In the genomic region with DNA sequence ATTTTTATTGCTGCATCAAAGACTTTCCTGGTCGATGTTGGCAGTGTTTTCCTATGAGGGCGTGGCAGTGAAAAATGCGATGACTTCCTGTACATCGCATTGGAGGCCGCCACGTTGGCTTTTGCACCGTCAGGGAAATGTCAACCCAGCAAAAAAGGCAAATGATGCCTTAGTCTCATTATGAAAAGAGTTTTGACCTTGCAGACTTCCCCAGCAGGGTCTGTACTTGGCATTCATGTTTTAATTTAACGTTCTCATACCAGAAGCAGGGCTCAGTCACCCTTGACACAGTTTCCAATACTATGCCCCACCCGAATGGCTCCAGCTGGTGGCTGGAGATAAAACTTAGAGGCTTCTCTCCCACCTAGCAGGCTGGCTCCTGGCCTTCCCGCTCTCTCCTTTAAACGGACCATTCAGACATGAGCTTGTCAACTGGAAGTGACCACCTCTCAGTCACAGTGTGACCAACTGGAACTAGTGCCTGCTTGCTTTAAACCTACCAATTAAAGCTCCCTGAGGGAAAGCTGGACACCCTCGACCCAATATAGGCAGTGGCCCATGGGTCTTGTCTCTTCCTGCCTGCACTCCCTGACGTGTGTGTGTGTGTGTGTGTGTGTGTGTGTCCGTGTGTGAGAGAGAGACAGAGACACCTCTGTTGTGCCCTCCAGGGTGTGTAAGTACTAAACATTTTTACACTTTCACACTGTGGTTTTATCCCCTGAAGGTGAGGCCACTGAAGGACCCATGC, we compare ENCODE assay signal across 13 cellular contexts. TPM values are rescaled to one million over a fixed set of nuclear protein-coding genes. Genes with fewer than 3 reads are reported as not detected.
DNase-seq lines count a peak whose midpoint lies in the region; ATAC-seq and TF ChIP-seq lines count a peak whose summit lies in the region.
"Had no signal": no experiment of that assay in that cellular context is flagged by ENCODE, and none has a peak within 500 bp of the region (broad histone marks: within the 10 kb centered on the region; RNA-seq: fewer than 3 reads in every experiment).

No MANE protein-coding gene starts in this region.

- peak; percentile 23 for ATAC-seq in Right ventricle myocardium superior (ENCODE audit: poor library complexity)
- no peak for ATAC-seq in left cardiac atrium
- no peak for ATAC-seq in stimulated activated effector memory CD8-positive, alpha-beta T cell treated with anti-CD3 and anti-CD28 coated beads, Interleukin-12 subunit alpha, Interleukin-12 subunit beta, amount 100 ng/mL, for 72 hours
- no peak for ATAC-seq in activated T-helper 17 cell treated with anti-CD3 and anti-CD28 coated beads, Interleukin-2, amount 50 U/mL, for 72 hours (replicated peaks)
- ATAC-seq: foreskin keratinocyte had no signal

- no peaks in the 10 kb centered on the region for H3K36me3 Mint-ChIP-seq in stimulated activated effector memory CD8-positive, alpha-beta T cell treated with anti-CD3 and anti-CD28 coated beads, Interleukin-12 subunit alpha, Interleukin-12 subunit beta, amount 100 ng/mL, for 72 hours
- H3K36me3 Mint-ChIP-seq in activated T-helper 17 cell treated with anti-CD3 and anti-CD28 coated beads, Interleukin-2, amount 50 U/mL, for 72 hours (ENCODE audit: low read depth), result no peaks in the 10 kb centered on the region

- intact Hi-C loops in Right ventricle myocardium superior (cut with DNase I), result loop anchor here (5.0 kb wide), 2 partner anchors 147 to 257 kb away; no protein-coding TSS in a partner anchor
- intact Hi-C loops in left cardiac atrium (cut with DNase I), result loop anchor here in 1 of 2 donors (5.0 kb wide), 1 partner anchor 137 kb away; a partner anchor contains a TSS

- H3K4me3 Mint-ChIP-seq in stimulated activated effector memory CD8-positive, alpha-beta T cell treated with anti-CD3 and anti-CD28 coated beads, Interleukin-12 subunit alpha, Interleukin-12 subunit beta, amount 100 ng/mL, for 72 hours, result no peak overlapping the region
- no peak overlapping the region for H3K4me3 Mint-ChIP-seq in activated T-helper 17 cell treated with anti-CD3 and anti-CD28 coated beads, Interleukin-2, amount 50 U/mL, for 72 hours
- H3K4me3 Mint-ChIP-seq: H9 had no signal

- DNase-seq in Right ventricle myocardium superior, result no peak
- DNase-seq in left cardiac atrium, result no peak
- DNase-seq in OCI-M1 (lab: John Stamatoyannopoulos, UW), result peak; percentile 100
- DNase-seq in erythroblast (lab: John Stamatoyannopoulos, UW), result peak; percentile 98 to 100
- no peak for DNase-seq in stimulated activated effector memory CD8-positive, alpha-beta T cell treated with anti-CD3 and anti-CD28 coated beads, Interleukin-12 subunit alpha, Interleukin-12 subunit beta, amount 100 ng/mL, for 72 hours (ENCODE audit: low spot score in 2 of 2)
- no peak for DNase-seq in dedifferentiated amniotic fluid mesenchymal stem cell (ENCODE audit: extremely low spot score)
- DNase-seq in AG20443 (ENCODE audit: low spot score), result no peak
- DNase-seq: activated CD4-positive, alpha-beta T cell treated with anti-CD3 and anti-CD28 coated beads for 4 hours; DMS79; foreskin keratinocyte; H9; NCI-H2171 had no signal

- H3K27me3 Mint-ChIP-seq in activated T-helper 17 cell treated with anti-CD3 and anti-CD28 coated beads, Interleukin-2, amount 50 U/mL, for 72 hours, result no peaks in the 10 kb centered on the region

- H3K4me1 Mint-ChIP-seq in stimulated activated effector memory CD8-positive, alpha-beta T cell treated with anti-CD3 and anti-CD28 coated beads, Interleukin-12 subunit alpha, Interleukin-12 subunit beta, amount 100 ng/mL, for 72 hours, result peaks cover 67% of the 10 kb centered on the region
- H3K4me1 Mint-ChIP-seq in activated T-helper 17 cell treated with anti-CD3 and anti-CD28 coated beads, Interleukin-2, amount 50 U/mL, for 72 hours, result peaks cover 30% of the 10 kb centered on the region

- peak; percentile 82 for TF ChIP-seq POLR2A in erythroblast (IDR thresholded peaks at IDR 0.05; ENCODE audit: low read length)

- H3K9me3 Mint-ChIP-seq in stimulated activated effector memory CD8-positive, alpha-beta T cell treated with anti-CD3 and anti-CD28 coated beads, Interleukin-12 subunit alpha, Interleukin-12 subunit beta, amount 100 ng/mL, for 72 hours, result no peaks in the 10 kb centered on the region
- no peaks in the 10 kb centered on the region for H3K9me3 Mint-ChIP-seq in activated T-helper 17 cell treated with anti-CD3 and anti-CD28 coated beads, Interleukin-2, amount 50 U/mL, for 72 hours
- H3K9me3 Mint-ChIP-seq: H9 had no signal

- peak overlapping the region; percentile 68 for H3K27ac Mint-ChIP-seq in stimulated activated effector memory CD8-positive, alpha-beta T cell treated with anti-CD3 and anti-CD28 coated beads, Interleukin-12 subunit alpha, Interleukin-12 subunit beta, amount 100 ng/mL, for 72 hours
- H3K27ac Mint-ChIP-seq in activated T-helper 17 cell treated with anti-CD3 and anti-CD28 coated beads, Interleukin-2, amount 50 U/mL, for 72 hours, result no peak overlapping the region
- H3K27ac Mint-ChIP-seq: H9 had no signal

RNA-seq across cellular contexts. Expression of a gene that starts 8.7 kb away (rescaled TPM):
- total RNA-seq in Right ventricle myocardium superior (6.5 TPM), left cardiac atrium (10 to 100 TPM; 12.3 to 17.6 TPM)
- 10 to 100 TPM; 26.8 to 54.2 TPM for total RNA-seq in activated T-helper 17 cell treated with anti-CD3 and anti-CD28 coated beads, Interleukin-2, amount 50 U/mL, for 72 hours

RNA-seq across cellular contexts. Expression of a gene that starts 27.6 kb away (rescaled TPM):
- 54.0 TPM for total RNA-seq in Right ventricle myocardium superior
- 100 to 1,000 TPM; 105 to 137 TPM for total RNA-seq in left cardiac atrium
- 10 to 100 TPM in 1 of 2 donors, 1 to 10 TPM in 1; 8.8 to 10.2 TPM for total RNA-seq in activated T-helper 17 cell treated with anti-CD3 and anti-CD28 coated beads, Interleukin-2, amount 50 U/mL, for 72 hours

Comparison
In these comparisons a context has a peak if more than half of its experiments do, and no peak if none do; other contexts are left out.
1. DNase-seq: peak in OCI-M1 (single experiment) and erythroblast (2 of 2); none in Right ventricle myocardium superior (single experiment), left cardiac atrium (single experiment), stimulated activated effector memory CD8-positive, alpha-beta T cell treated with anti-CD3 and anti-CD28 coated beads, Interleukin-12 subunit alpha, Interleukin-12 subunit beta, amount 100 ng/mL, for 72 hours (0 of 2), dedifferentiated amniotic fluid mesenchymal stem cell (single experiment) and AG20443 (single experiment).